ENCODE assay signal across 17 cellular contexts in the genomic region with DNA sequence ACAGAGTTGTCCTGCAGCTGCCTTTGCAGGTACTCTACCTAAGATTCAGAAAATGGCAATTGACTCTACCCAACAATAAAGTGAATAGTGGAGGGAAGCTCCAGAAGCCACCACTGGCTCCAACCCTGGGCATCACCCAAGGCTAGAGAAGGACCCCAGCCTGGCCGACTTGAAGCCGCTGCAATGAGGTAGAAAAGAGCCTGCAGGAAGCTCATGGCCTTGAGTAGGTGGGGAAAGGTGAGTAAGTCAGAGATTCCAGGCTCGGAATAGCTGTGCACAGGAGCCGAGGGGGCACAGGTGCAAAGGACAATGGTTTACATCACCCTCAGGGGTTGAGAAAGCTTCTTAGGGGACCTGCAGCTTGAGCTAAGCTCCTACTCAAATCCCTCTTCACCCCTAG.
A peak's percentile ranks its signal among the peaks of the same experiment; 100 is the strongest.
DNase-seq lines count a peak whose midpoint lies in the region; ATAC-seq and FAIRE-seq lines count a peak whose summit lies in the region.
"Had no signal": no experiment of that assay in that cellular context is flagged by ENCODE, and none has a peak within 500 bp of the region (broad histone marks: within the 10 kb centered on the region; RNA-seq: fewer than 3 reads in every experiment).

No MANE protein-coding gene starts in this region.

- FAIRE-seq in GM19239 (lab: Jason Lieb, UNC) = no peak

- peaks cover 0 to 53% (median 0%) of the 10 kb centered on the region in 11 experiments; a peak in 4 of 22 replicates for H3K36me3 ChIP-seq in BLaER1 treated with 17β-estradiol and CSF1 and Interleukin-3, amounts not matched to agents 10 nM and 100 nM
- H3K36me3 ChIP-seq in CD4-positive, alpha-beta memory T cell (ENCODE audit: insufficient read depth, low read length) = no peaks in the 10 kb centered on the region
- H3K36me3 ChIP-seq in effector memory CD4-positive, alpha-beta T cell (ENCODE audit: control insufficient read depth, insufficient read depth, low read length) = no peaks in the 10 kb centered on the region
- H3K36me3 ChIP-seq: HAP-1 had no signal

- H3K27ac Mint-ChIP-seq in CD4-positive, alpha-beta memory T cell = peak overlapping the region in 6 of 7 donors; percentile 66 to 96 (median 90)
- H3K27ac Mint-ChIP-seq in activated T-helper 2 cell treated with anti-CD3 and anti-CD28 coated beads, Interferon-gamma antibody, Interleukin-2, Interleukin-4, amounts not matched to agents 10 μg/mL and 5 μg/mL and 100 μg/mL, durations not matched to agents 14 hours and 24 hours and 36 hours = peak overlapping the region; percentile 83
- peak overlapping the region; percentile 92 to 99 (median 98) for H3K27ac Mint-ChIP-seq in naive thymus-derived CD8-positive, alpha-beta T cell
- H3K27ac Mint-ChIP-seq: B cell had no signal

- ATAC-seq in naive thymus-derived CD8-positive, alpha-beta T cell = no peak
- ATAC-seq: Panc1, Right ventricle myocardium inferior had no signal

- DNase-seq in CD4-positive, alpha-beta memory T cell = no peak
- DNase-seq in activated T-helper 2 cell treated with anti-CD3 and anti-CD28 coated beads, Interferon-gamma antibody, Interleukin-2, Interleukin-4, amounts not matched to agents 10 μg/mL and 5 μg/mL and 100 μg/mL, durations not matched to agents 14 hours and 24 hours and 36 hours (ENCODE audit: low spot score) = no peak
- DNase-seq in naive thymus-derived CD8-positive, alpha-beta T cell = no peak
- DNase-seq in NCI-H1417 (lab: John Stamatoyannopoulos, UW) (no peak), GM19239 (ENCODE audit: insufficient read length, low spot score) (no peak)
- DNase-seq in effector memory CD4-positive, alpha-beta T cell = no peak
- DNase-seq: Caco-2, Kasumi-1, NCI-H1105 treated with DMSO at 0.1 percent for 48 hours, NCI-H187 treated with DMSO at 0.1 percent for 48 hours, NCI-H2171, NCI-H82 had no signal

- peaks cover 0 to 86% (median 0%) of the 10 kb centered on the region in 11 experiments; a peak in 2 of 22 replicates for H4K20me1 ChIP-seq in BLaER1 treated with 17β-estradiol and CSF1 and Interleukin-3, amounts not matched to agents 10 nM and 100 nM

- H3K27me3 Mint-ChIP-seq in CD4-positive, alpha-beta memory T cell = no peaks in the 10 kb centered on the region
- H3K27me3 Mint-ChIP-seq in activated T-helper 2 cell treated with anti-CD3 and anti-CD28 coated beads, Interferon-gamma antibody, Interleukin-2, Interleukin-4, amounts not matched to agents 10 μg/mL and 5 μg/mL and 100 μg/mL, durations not matched to agents 14 hours and 24 hours and 36 hours (ENCODE audit: low read depth) = no peaks in the 10 kb centered on the region
- H3K27me3 Mint-ChIP-seq in naive thymus-derived CD8-positive, alpha-beta T cell = no peaks in the 10 kb centered on the region

- peak overlapping the region in 10 of 11 experiments; percentile 7 to 90 (median 78); a peak in 18 of 22 replicates for H3K4me2 ChIP-seq in BLaER1 treated with 17β-estradiol and CSF1 and Interleukin-3, amounts not matched to agents 10 nM and 100 nM

- no peaks in the 10 kb centered on the region for H3K9me3 ChIP-seq in BLaER1 treated with 17β-estradiol and CSF1 and Interleukin-3, amounts not matched to agents 10 nM and 100 nM (replicated peaks in 1 of 11)
- H3K9me3 ChIP-seq in CD4-positive, alpha-beta memory T cell (ENCODE audit: control insufficient read depth in 1 of 2, low read length in 2 of 2) = no peaks in the 10 kb centered on the region
- H3K9me3 ChIP-seq in effector memory CD4-positive, alpha-beta T cell (ENCODE audit: control insufficient read depth, low read length) = no peaks in the 10 kb centered on the region
- H3K9me3 ChIP-seq: Caco-2, HAP-1 had no signal

- no peaks in the 10 kb centered on the region for H3K27me3 ChIP-seq in BLaER1 treated with 17β-estradiol and CSF1 and Interleukin-3, amounts not matched to agents 10 nM and 100 nM
- H3K27me3 ChIP-seq in CD4-positive, alpha-beta memory T cell (ENCODE audit: insufficient read depth, low read length) = no peaks in the 10 kb centered on the region
- H3K27me3 ChIP-seq in effector memory CD4-positive, alpha-beta T cell (replicated peaks; ENCODE audit: control insufficient read depth, insufficient read depth, low read length, poor library complexity, severe bottlenecking) = no peaks in the 10 kb centered on the region

- CTCF ChIA-PET in CD4-positive, alpha-beta memory T cell (lab: Charles Lee; ENCODE audit: partially characterized antibody) = interaction anchor here (1.1 to 7.0 kb wide), 6 partner anchors 11 to 152 kb away, joined by 3 to 46 read pairs (median 9); no protein-coding TSS in a partner anchor

- no peak overlapping the region for H3K9ac ChIP-seq in BLaER1 treated with 17β-estradiol and CSF1 and Interleukin-3, amounts not matched to agents 10 nM and 100 nM

- intact Hi-C loops in CD4-positive, alpha-beta memory T cell (cut with micrococcal nuclease) = no loop called here
- intact Hi-C loops in activated T-helper 2 cell treated with anti-CD3 and anti-CD28 coated beads, Interferon-gamma antibody, Interleukin-2, Interleukin-4, amounts not matched to agents 10 μg/mL and 5 μg/mL and 100 μg/mL, durations not matched to agents 14 hours and 24 hours and 36 hours (cut with micrococcal nuclease) = no loop called here

- peak overlapping the region in 1 of 8 donors; percentile 76 for H3K4me3 Mint-ChIP-seq in CD4-positive, alpha-beta memory T cell
- H3K4me3 Mint-ChIP-seq in activated T-helper 2 cell treated with anti-CD3 and anti-CD28 coated beads, Interferon-gamma antibody, Interleukin-2, Interleukin-4, amounts not matched to agents 10 μg/mL and 5 μg/mL and 100 μg/mL, durations not matched to agents 14 hours and 24 hours and 36 hours (ENCODE audit: low read depth) = no peak overlapping the region
- H3K4me3 Mint-ChIP-seq in naive thymus-derived CD8-positive, alpha-beta T cell = peak overlapping the region in 5 of 10 donors; percentile 19 to 88 (median 79)
- H3K4me3 Mint-ChIP-seq: B cell had no signal

- no peak overlapping the region for H3K4me3 ChIP-seq in BLaER1 treated with 17β-estradiol and CSF1 and Interleukin-3, amounts not matched to agents 10 nM and 100 nM
- H3K4me3 ChIP-seq in CD4-positive, alpha-beta memory T cell (ENCODE audit: low read length in 2 of 2) = no peak overlapping the region
- H3K4me3 ChIP-seq in effector memory CD4-positive, alpha-beta T cell (ENCODE audit: insufficient read depth, low read depth, low read length, poor library complexity, severe bottlenecking) = no peak overlapping the region
- H3K4me3 ChIP-seq: HAP-1 had no signal

- H3K27ac ChIP-seq in BLaER1 treated with 17β-estradiol and CSF1 and Interleukin-3, amounts not matched to agents 10 nM and 100 nM = 0 out of 22 replicates have a peak overlapping the region, but pooled peaks of 1 of the 11 experiments have one; percentile 52
- no peak overlapping the region for H3K27ac ChIP-seq in CD4-positive, alpha-beta memory T cell (ENCODE audit: low read depth, low read length)
- H3K27ac ChIP-seq in effector memory CD4-positive, alpha-beta T cell (ENCODE audit: insufficient read depth, low read length, poor library complexity, severe bottlenecking) = no peak overlapping the region

- H3K9me3 Mint-ChIP-seq in CD4-positive, alpha-beta memory T cell = peaks cover 0 to 2% (median 0%) of the 10 kb centered on the region in 8 donors
- no peaks in the 10 kb centered on the region for H3K9me3 Mint-ChIP-seq in activated T-helper 2 cell treated with anti-CD3 and anti-CD28 coated beads, Interferon-gamma antibody, Interleukin-2, Interleukin-4, amounts not matched to agents 10 μg/mL and 5 μg/mL and 100 μg/mL, durations not matched to agents 14 hours and 24 hours and 36 hours
- no peaks in the 10 kb centered on the region for H3K9me3 Mint-ChIP-seq in naive thymus-derived CD8-positive, alpha-beta T cell

- peaks cover 14 to 62% (median 42%) of the 10 kb centered on the region in 10 experiments for H3K4me1 ChIP-seq in BLaER1 treated with 17β-estradiol and CSF1 and Interleukin-3, amounts not matched to agents 10 nM and 100 nM
- peaks cover 47% of the 10 kb centered on the region for H3K4me1 ChIP-seq in CD4-positive, alpha-beta memory T cell (ENCODE audit: insufficient read depth, low read length)
- peaks cover 26% of the 10 kb centered on the region for H3K4me1 ChIP-seq in effector memory CD4-positive, alpha-beta T cell (ENCODE audit: control insufficient read depth, insufficient read depth, low read length, poor library complexity, severe bottlenecking)
- H3K4me1 ChIP-seq: Caco-2 had no signal

- H3K4me1 Mint-ChIP-seq in CD4-positive, alpha-beta memory T cell = peaks cover 46 to 82% (median 62%) of the 10 kb centered on the region in 4 donors
- peaks cover 48% of the 10 kb centered on the region for H3K4me1 Mint-ChIP-seq in activated T-helper 2 cell treated with anti-CD3 and anti-CD28 coated beads, Interferon-gamma antibody, Interleukin-2, Interleukin-4, amounts not matched to agents 10 μg/mL and 5 μg/mL and 100 μg/mL, durations not matched to agents 14 hours and 24 hours and 36 hours (ENCODE audit: low read depth)
- H3K4me1 Mint-ChIP-seq in naive thymus-derived CD8-positive, alpha-beta T cell = peaks cover 49 to 100% (median 96%) of the 10 kb centered on the region in 4 donors

- no peaks in the 10 kb centered on the region for H3K36me3 Mint-ChIP-seq in CD4-positive, alpha-beta memory T cell
- H3K36me3 Mint-ChIP-seq in activated T-helper 2 cell treated with anti-CD3 and anti-CD28 coated beads, Interferon-gamma antibody, Interleukin-2, Interleukin-4, amounts not matched to agents 10 μg/mL and 5 μg/mL and 100 μg/mL, durations not matched to agents 14 hours and 24 hours and 36 hours (ENCODE audit: low read depth) = peaks cover 50% of the 10 kb centered on the region
- peaks cover 0 to 25% (median 5%) of the 10 kb centered on the region in 3 donors for H3K36me3 Mint-ChIP-seq in naive thymus-derived CD8-positive, alpha-beta T cell

- POLR2A ChIA-PET in CD4-positive, alpha-beta memory T cell (lab: Charles Lee; ENCODE audit: partially characterized antibody) = interaction anchor here (1.3 to 2.8 kb wide), 5 partner anchors 9 to 251 kb away, joined by 3 to 16 read pairs (median 11); partner anchors contain the start of gene ANLN
- POLR2A ChIA-PET in naive thymus-derived CD8-positive, alpha-beta T cell (lab: Charles Lee) = interaction anchor here (0.5 to 10.4 kb wide), 10 partner anchors 14 to 123 kb away, joined by 3 to 97 read pairs (median 10); no protein-coding TSS in a partner anchor
